37 cellular contexts compared by ENCODE assay signal in the genomic region with DNA sequence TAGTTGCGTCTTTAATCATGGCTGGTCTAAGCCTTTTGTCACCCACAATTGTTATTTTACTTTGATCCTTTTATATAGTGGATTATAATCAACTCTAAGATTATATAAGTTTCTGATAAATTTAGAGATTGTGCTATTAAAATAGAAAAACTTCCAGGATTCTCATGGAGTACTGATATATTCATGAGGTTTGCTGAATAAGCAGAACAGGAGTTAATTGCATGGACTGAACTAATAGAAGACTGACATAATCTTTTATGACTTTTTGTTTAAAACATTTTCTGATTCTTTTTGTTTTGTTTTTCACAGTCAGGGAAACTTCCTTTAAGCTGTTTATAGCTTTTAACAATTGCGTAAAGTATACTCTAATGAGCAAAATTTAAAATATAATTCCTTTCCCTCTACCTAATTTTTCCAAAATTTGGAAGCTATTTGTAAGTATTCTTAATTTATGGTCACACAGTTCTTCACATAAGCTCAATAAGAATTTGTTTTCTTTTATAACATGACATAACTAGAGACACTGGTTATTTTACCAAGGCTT.
"Had no signal": no experiment of that assay in that cellular context is flagged by ENCODE, and none has a peak within 500 bp of the region (broad histone marks: within the 10 kb centered on the region; RNA-seq: fewer than 3 reads in every experiment).

No MANE protein-coding gene starts in this region.

- H3K36me3 Mint-ChIP-seq: activated CD4-positive, alpha-beta memory T cell treated with anti-CD3 and anti-CD28 coated beads for 36 hours; activated naive CD8-positive, alpha-beta T cell treated with anti-CD3 and anti-CD28 coated beads for 36 hours had no signal

- H3K4me1 Mint-ChIP-seq: activated B cell treated with CpG ODN at 0.5 μM for 24 hours; activated naive CD8-positive, alpha-beta T cell treated with anti-CD3 and anti-CD28 coated beads for 36 hours; activated T-helper 17 cell treated with anti-CD3 and anti-CD28 coated beads, Interleukin-2, amount 50 U/mL, for 72 hours; brain; central memory CD8-positive, alpha-beta T cell had no signal

- H3K9me3 Mint-ChIP-seq: activated CD8-positive, alpha-beta T cell treated with anti-CD3 and anti-CD28 coated beads for 36 hours; central memory CD8-positive, alpha-beta T cell had no signal

- FAIRE-seq: bronchial epithelial cell, TTC549 had no signal

- H3K9me3 ChIP-seq: adrenal gland, ascending aorta had no signal

- H3K36me3 ChIP-seq: adrenal gland, ascending aorta, cardiac muscle cell had no signal

- ATAC-seq: activated CD8-positive, alpha-beta T cell treated with anti-CD3 and anti-CD28 coated beads for 36 hours; activated naive CD4-positive, alpha-beta T cell treated with anti-CD3 and anti-CD28 coated beads, Interleukin-2, amount 50 U/mL, for 72 hours; activated T-cell treated with anti-CD3 and anti-CD28 coated beads, Interleukin-2, amount 50 U/mL, for 4 hours; activated T-cell treated with anti-CD3 and anti-CD28 coated beads, Interleukin-2, amount 50 U/mL, for 72 hours; activated T-helper 17 cell treated with anti-CD3 and anti-CD28 coated beads, Interleukin-2, amount 50 U/mL, for 72 hours had no signal

- H3K4me1 ChIP-seq: adrenal gland, ascending aorta had no signal

- H3K27me3 ChIP-seq: adrenal gland, ascending aorta, cardiac muscle cell had no signal

- H3K27ac Mint-ChIP-seq: activated B cell treated with CpG ODN at 0.5 μM for 24 hours; activated CD4-positive, alpha-beta memory T cell treated with anti-CD3 and anti-CD28 coated beads for 36 hours; activated CD4-positive, alpha-beta T cell treated with anti-CD3 and anti-CD28 coated beads, Interleukin-2, amount 10 ng/mL, durations not matched to agents 24 days and 14 days; activated CD8-positive, alpha-beta T cell treated with anti-CD3 and anti-CD28 coated beads for 36 hours; activated naive CD4-positive, alpha-beta T cell treated with anti-CD3 and anti-CD28 coated beads for 36 hours; activated naive CD8-positive, alpha-beta T cell treated with anti-CD3 and anti-CD28 coated beads for 36 hours; activated T-cell treated with anti-CD3 and anti-CD28 coated beads, Interleukin-2, amount 50 U/mL, for 72 hours; activated T-helper 1 cell treated with anti-CD3 and anti-CD28 coated beads, Interleukin-12 subunit alpha, Interleukin-12 subunit beta, Interleukin-2, Interleukin-4 antibody, amounts not matched to agents 30 ng/mL and 10 ng/mL and 1 ng/mL, durations not matched to agents 14 hours and 24 hours and 36 hours; activated T-helper 17 cell treated with anti-CD3 and anti-CD28 coated beads, Interleukin-2, amount 50 U/mL, for 72 hours; brain; T-helper 1 cell treated with Interleukin-12 subunit alpha and Interleukin-12 subunit beta and Interleukin-4 antibody, amounts not matched to agents 30 μg/mL and 1 μg/mL, for 36 hours; T-helper 2 cell treated with Interferon-gamma antibody and Interleukin-4, amounts not matched to agents 5 μg/mL and 100 μg/mL, for 36 hours had no signal

- DNase-seq: activated B cell treated with CpG ODN at 0.5 μM for 24 hours; activated CD4-positive, alpha-beta memory T cell treated with anti-CD3 and anti-CD28 coated beads for 36 hours; activated CD4-positive, alpha-beta T cell treated with anti-CD3 and anti-CD28 coated beads for 4 hours; activated CD4-positive, alpha-beta T cell treated with anti-CD3 and anti-CD28 coated beads, Interleukin-2, amount 10 ng/mL, durations not matched to agents 24 days and 14 days; activated CD4-positive, alpha-beta T cell treated with anti-CD3 and anti-CD28 coated beads, Interleukin-2, amount 50 U/mL, for 1 hour; activated CD4-positive, alpha-beta T cell treated with anti-CD3 and anti-CD28 coated beads, Interleukin-2, amount 50 U/mL, for 4 hours; activated CD4-positive, CD25-positive, alpha-beta regulatory T cell treated with anti-CD3 and anti-CD28 coated beads, Interleukin-2, amount 50 U/mL, for 72 hours; activated CD8-positive, alpha-beta memory T cell treated with anti-CD3 and anti-CD28 coated beads, Interleukin-2, amount 50 U/mL, for 4 hours; activated CD8-positive, alpha-beta T cell treated with anti-CD3 and anti-CD28 coated beads for 36 hours; activated effector memory CD4-positive, alpha-beta T cell treated with anti-CD3 and anti-CD28 coated beads, Interleukin-2, amount 50 U/mL, for 16 hours; activated gamma-delta T cell treated with Interleukin-2 at 50 U/mL for 16 hours; activated naive CD4-positive, alpha-beta T cell; activated naive CD4-positive, alpha-beta T cell treated with anti-CD3 and anti-CD28 coated beads for 36 hours; activated naive CD4-positive, alpha-beta T cell treated with anti-CD3 and anti-CD28 coated beads, Interleukin-2, amount 50 U/mL, for 16 hours; activated naive CD8-positive, alpha-beta T cell treated with anti-CD3 and anti-CD28 coated beads for 36 hours; activated T-cell treated with anti-CD3 and anti-CD28 coated beads for 4 hours; activated T-cell treated with anti-CD3 and anti-CD28 coated beads, Interleukin-2, amount 50 U/mL, for 1 hour; activated T-cell treated with anti-CD3 and anti-CD28 coated beads, Interleukin-2, amount 50 U/mL, for 4 hours; activated T-cell treated with anti-CD3 and anti-CD28 coated beads, Interleukin-2, amount 50 U/mL, for 72 hours; adrenal gland; amniotic stem cell; caudate nucleus; cerebellar nuclear complex; T-helper 2 cell; T-helper 9 cell had no signal

- H3K27ac ChIP-seq: adrenal gland, ascending aorta, cardiac muscle cell, VCaP had no signal

- H3K4me3 ChIP-seq: adrenal gland, ascending aorta, cardiac muscle cell had no signal

- H3K4me3 Mint-ChIP-seq: activated B cell treated with CpG ODN at 0.5 μM for 24 hours; activated CD4-positive, alpha-beta memory T cell treated with anti-CD3 and anti-CD28 coated beads for 36 hours; activated CD4-positive, alpha-beta T cell treated with anti-CD3 and anti-CD28 coated beads, Interleukin-2, amount 10 ng/mL, durations not matched to agents 24 days and 14 days; activated CD8-positive, alpha-beta T cell treated with anti-CD3 and anti-CD28 coated beads for 36 hours; activated naive CD4-positive, alpha-beta T cell treated with anti-CD3 and anti-CD28 coated beads for 36 hours; activated naive CD8-positive, alpha-beta T cell treated with anti-CD3 and anti-CD28 coated beads for 36 hours; activated T-cell treated with anti-CD3 and anti-CD28 coated beads, Interleukin-2, amount 50 U/mL, for 4 hours; activated T-cell treated with anti-CD3 and anti-CD28 coated beads, Interleukin-2, amount 50 U/mL, for 72 hours; activated T-helper 1 cell treated with anti-CD3 and anti-CD28 coated beads, Interleukin-12 subunit alpha, Interleukin-12 subunit beta, Interleukin-2, Interleukin-4 antibody, amounts not matched to agents 30 ng/mL and 10 ng/mL and 1 ng/mL, durations not matched to agents 14 hours and 24 hours and 36 hours; activated T-helper 17 cell treated with anti-CD3 and anti-CD28 coated beads, Interleukin-2, amount 50 U/mL, for 72 hours; brain; central memory CD8-positive, alpha-beta T cell; T-helper 1 cell treated with Interleukin-12 subunit alpha and Interleukin-12 subunit beta and Interleukin-4 antibody, amounts not matched to agents 30 μg/mL and 1 μg/mL, for 36 hours; T-helper 2 cell treated with Interferon-gamma antibody and Interleukin-4, amounts not matched to agents 5 μg/mL and 100 μg/mL, for 36 hours had no signal
